In the genomic region with DNA sequence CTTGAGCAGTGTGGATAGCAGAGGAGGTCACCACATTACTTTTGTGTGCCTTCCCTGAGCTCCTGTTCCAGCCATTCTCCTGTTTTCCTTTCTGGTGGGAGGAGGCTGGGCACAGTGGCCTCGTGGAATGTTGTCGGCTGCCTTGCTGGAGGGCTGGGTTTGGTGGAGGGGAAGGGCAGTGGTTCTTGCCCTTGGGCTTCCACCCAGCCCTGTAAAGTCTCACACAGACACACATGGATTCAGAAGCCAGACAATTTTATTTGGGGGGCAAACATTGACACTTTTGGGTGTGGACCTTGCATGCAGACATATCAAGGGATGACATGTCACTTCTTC, we compare ENCODE assay signal across 2 cellular contexts.
TF ChIP-seq lines count a peak whose summit lies in the region.

No MANE protein-coding gene starts in this region.

TF ChIP-seq in SK-N-SH, 30 proteins besides CTCF, POLR2A, EP300 and RAD21 (continued from another document):
- TF ChIP-seq, protein P1, sequence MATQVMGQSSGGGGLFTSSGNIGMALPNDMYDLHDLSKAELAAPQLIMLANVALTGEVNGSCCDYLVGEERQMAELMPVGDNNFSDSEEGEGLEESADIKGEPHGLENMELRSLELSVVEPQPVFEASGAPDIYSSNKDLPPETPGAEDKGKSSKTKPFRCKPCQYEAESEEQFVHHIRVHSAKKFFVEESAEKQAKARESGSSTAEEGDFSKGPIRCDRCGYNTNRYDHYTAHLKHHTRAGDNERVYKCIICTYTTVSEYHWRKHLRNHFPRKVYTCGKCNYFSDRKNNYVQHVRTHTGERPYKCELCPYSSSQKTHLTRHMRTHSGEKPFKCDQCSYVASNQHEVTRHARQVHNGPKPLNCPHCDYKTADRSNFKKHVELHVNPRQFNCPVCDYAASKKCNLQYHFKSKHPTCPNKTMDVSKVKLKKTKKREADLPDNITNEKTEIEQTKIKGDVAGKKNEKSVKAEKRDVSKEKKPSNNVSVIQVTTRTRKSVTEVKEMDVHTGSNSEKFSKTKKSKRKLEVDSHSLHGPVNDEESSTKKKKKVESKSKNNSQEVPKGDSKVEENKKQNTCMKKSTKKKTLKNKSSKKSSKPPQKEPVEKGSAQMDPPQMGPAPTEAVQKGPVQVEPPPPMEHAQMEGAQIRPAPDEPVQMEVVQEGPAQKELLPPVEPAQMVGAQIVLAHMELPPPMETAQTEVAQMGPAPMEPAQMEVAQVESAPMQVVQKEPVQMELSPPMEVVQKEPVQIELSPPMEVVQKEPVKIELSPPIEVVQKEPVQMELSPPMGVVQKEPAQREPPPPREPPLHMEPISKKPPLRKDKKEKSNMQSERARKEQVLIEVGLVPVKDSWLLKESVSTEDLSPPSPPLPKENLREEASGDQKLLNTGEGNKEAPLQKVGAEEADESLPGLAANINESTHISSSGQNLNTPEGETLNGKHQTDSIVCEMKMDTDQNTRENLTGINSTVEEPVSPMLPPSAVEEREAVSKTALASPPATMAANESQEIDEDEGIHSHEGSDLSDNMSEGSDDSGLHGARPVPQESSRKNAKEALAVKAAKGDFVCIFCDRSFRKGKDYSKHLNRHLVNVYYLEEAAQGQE (IDR thresholded peaks at IDR 0.05; ENCODE audit: low read depth, low read length): no peak
- TF ChIP-seq TEAD4 (IDR thresholded peaks at IDR 0.05; ENCODE audit: borderline replicate concordance, insufficient read depth) (no peak), USF1 (IDR thresholded peaks at IDR 0.05; ENCODE audit: borderline replicate concordance, low read depth) (no peak), NFIC (IDR thresholded peaks at IDR 0.05; ENCODE audit: borderline replicate concordance) (no peak), FOSL2 (IDR thresholded peaks at IDR 0.05; ENCODE audit: borderline replicate concordance, low read depth) (no peak), NRF1 (IDR thresholded peaks at IDR 0.05; ENCODE audit: low read depth, low read length) (no peak), TCF12 (IDR thresholded peaks at IDR 0.05) (no peak)
TF ChIP-seq in SK-N-SH: peak in this region for 0.

TF ChIP-seq in SK-N-SH treated with all-trans-retinoic acid at 6 μM for 48 hours, 23 proteins besides CTCF, POLR2A, EP300 and RAD21 (continued from another document):
- TF ChIP-seq, protein P2, sequence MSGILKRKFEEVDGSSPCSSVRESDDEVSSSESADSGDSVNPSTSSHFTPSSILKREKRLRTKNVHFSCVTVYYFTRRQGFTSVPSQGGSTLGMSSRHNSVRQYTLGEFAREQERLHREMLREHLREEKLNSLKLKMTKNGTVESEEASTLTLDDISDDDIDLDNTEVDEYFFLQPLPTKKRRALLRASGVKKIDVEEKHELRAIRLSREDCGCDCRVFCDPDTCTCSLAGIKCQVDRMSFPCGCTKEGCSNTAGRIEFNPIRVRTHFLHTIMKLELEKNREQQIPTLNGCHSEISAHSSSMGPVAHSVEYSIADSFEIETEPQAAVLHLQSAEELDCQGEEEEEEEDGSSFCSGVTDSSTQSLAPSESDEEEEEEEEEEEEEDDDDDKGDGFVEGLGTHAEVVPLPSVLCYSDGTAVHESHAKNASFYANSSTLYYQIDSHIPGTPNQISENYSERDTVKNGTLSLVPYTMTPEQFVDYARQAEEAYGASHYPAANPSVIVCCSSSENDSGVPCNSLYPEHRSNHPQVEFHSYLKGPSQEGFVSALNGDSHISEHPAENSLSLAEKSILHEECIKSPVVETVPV (CRISPR knock-in tag; IDR thresholded peaks at IDR 0.05): no peak
- TF ChIP-seq, protein P3, sequence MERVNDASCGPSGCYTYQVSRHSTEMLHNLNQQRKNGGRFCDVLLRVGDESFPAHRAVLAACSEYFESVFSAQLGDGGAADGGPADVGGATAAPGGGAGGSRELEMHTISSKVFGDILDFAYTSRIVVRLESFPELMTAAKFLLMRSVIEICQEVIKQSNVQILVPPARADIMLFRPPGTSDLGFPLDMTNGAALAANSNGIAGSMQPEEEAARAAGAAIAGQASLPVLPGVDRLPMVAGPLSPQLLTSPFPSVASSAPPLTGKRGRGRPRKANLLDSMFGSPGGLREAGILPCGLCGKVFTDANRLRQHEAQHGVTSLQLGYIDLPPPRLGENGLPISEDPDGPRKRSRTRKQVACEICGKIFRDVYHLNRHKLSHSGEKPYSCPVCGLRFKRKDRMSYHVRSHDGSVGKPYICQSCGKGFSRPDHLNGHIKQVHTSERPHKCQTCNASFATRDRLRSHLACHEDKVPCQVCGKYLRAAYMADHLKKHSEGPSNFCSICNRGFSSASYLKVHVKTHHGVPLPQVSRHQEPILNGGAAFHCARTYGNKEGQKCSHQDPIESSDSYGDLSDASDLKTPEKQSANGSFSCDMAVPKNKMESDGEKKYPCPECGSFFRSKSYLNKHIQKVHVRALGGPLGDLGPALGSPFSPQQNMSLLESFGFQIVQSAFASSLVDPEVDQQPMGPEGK (CRISPR knock-in tag; IDR thresholded peaks at IDR 0.05; ENCODE audit: borderline replicate concordance): no peak
- TF ChIP-seq, protein P4, sequence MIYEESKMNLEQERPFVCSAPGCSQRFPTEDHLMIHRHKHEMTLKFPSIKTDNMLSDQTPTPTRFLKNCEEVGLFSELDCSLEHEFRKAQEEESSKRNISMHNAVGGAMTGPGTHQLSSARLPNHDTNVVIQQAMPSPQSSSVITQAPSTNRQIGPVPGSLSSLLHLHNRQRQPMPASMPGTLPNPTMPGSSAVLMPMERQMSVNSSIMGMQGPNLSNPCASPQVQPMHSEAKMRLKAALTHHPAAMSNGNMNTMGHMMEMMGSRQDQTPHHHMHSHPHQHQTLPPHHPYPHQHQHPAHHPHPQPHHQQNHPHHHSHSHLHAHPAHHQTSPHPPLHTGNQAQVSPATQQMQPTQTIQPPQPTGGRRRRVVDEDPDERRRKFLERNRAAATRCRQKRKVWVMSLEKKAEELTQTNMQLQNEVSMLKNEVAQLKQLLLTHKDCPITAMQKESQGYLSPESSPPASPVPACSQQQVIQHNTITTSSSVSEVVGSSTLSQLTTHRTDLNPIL (CRISPR knock-in tag; IDR thresholded peaks at IDR 0.05; ENCODE audit: low read depth): no peak
- no peak for TF ChIP-seq OSR1 (CRISPR knock-in tag; IDR thresholded peaks at IDR 0.05)
- no peak for TF ChIP-seq ISL1 (CRISPR knock-in tag; IDR thresholded peaks at IDR 0.05)
